ENCODE assay signal across 20 cellular contexts in genomic region chr16:90053902-90054301, GRCh38. TPM values are rescaled to one million over a fixed set of nuclear protein-coding genes. Genes with fewer than 3 reads are reported as not detected.
"Had no signal": no experiment of that assay in that cellular context is flagged by ENCODE, and none has a peak within 500 bp of the region (broad histone marks: within the 10 kb centered on the region; RNA-seq: fewer than 3 reads in every experiment).

No MANE protein-coding gene starts in this region.

RNA-seq across cellular contexts. Expression of gene PRDM7, which starts 23.2 kb away (rescaled TPM):
- total RNA-seq: kidney, left colon, left ventricle myocardium inferior, lower leg skin, lung, mesothelial cell of epicardium, mononuclear cell, natural killer cell, occipital lobe, osteocyte, posterior vena cava, psoas muscle, sigmoid colon, spleen, subcutaneous adipose tissue, suprapubic skin, thoracic aorta, ureter had no signal
- polyA plus RNA-seq: immature natural killer cell, lung, psoas muscle, sigmoid colon, small intestine, spleen had no signal

RNA-seq across cellular contexts. Expression of gene DBNDD1, which starts 34.6 kb away (rescaled TPM):
- polyA plus RNA-seq: immature natural killer cell had no signal
